In the genomic region with DNA sequence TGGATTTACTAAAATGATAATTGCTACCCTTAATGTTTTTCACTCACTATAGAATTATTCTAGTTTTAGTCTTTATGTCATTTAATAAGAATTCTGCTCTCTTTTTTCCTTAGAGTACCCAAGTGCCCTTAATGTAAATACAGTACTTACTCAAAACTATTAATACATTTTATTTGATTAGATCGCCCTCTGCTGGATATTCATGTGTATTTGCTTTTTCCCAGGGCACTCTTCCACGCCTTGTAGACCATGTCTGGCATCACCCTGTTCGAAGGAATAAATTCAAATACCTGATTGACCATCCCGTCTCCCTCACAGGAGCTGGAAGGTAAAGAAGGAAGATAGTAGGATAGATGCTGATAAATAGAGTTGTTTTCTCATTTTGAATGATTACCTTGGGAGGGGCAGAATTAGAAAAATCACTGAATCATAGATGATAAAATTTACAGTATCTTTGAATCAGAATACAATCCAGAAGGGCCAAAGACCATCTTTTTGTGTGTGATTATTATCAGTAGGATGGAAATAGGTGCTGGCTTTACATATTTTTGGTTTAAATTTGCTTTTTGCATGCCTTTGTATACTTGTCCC, we compare ENCODE assay signal across 9 cellular contexts. TPM values are rescaled to one million over a fixed set of nuclear protein-coding genes. Genes with fewer than 3 reads are reported as not detected.
DNase-seq lines count a peak whose midpoint lies in the region; ATAC-seq and TF ChIP-seq lines count a peak whose summit lies in the region.
"Had no signal": no experiment of that assay in that cellular context is flagged by ENCODE, and none has a peak within 500 bp of the region (broad histone marks: within the 10 kb centered on the region; RNA-seq: fewer than 3 reads in every experiment).

No MANE protein-coding gene starts in this region.

- H3K36me3 ChIP-seq in WERI-Rb-1 (no peaks in the 10 kb centered on the region), neural progenitor cell (no peaks in the 10 kb centered on the region)
- H3K36me3 ChIP-seq: BLaER1 treated with 17β-estradiol and CSF1 and Interleukin-3, amounts not matched to agents 10 nM and 100 nM had no signal

- peak; percentile 41 for ATAC-seq in HG03378 (IDR thresholded peaks at IDR 0.05; ENCODE audit: unreplicated experiment)
- no peak for ATAC-seq in GM18505 (IDR thresholded peaks at IDR 0.05; ENCODE audit: unreplicated experiment)

- H3K27me3 ChIP-seq in WERI-Rb-1 (ENCODE audit: insufficient read depth, low read depth, severe bottlenecking), result no peaks in the 10 kb centered on the region
- no peaks in the 10 kb centered on the region for H3K27me3 ChIP-seq in neural progenitor cell
- H3K27me3 ChIP-seq: BLaER1 treated with 17β-estradiol and CSF1 and Interleukin-3, amounts not matched to agents 10 nM and 100 nM had no signal

- TF ChIP-seq CTCF in WERI-Rb-1 (IDR thresholded peaks at IDR 0.05; ENCODE audit: low read depth, low read length), result peak; percentile 18; the same call in 1 of the 2 replicates
- peak; percentile 54 for TF ChIP-seq CTCF in fibroblast of mammary gland (conservative IDR thresholded peaks at IDR 0.05; ENCODE audit: control insufficient read depth, insufficient read depth, low read depth, low read length)
- TF ChIP-seq CTCF in neural progenitor cell (IDR thresholded peaks at IDR 0.05), result peak; percentile 79

- DNase-seq in activated T-cell treated with anti-CD3 and anti-CD28 coated beads for 24 hours (ENCODE audit: low read depth) (peak; percentile 21), NCI-H345 treated with DMSO at 0.1 percent for 48 hours (lab: John Stamatoyannopoulos, UW; ENCODE audit: unreplicated experiment) (peak; percentile 76), WERI-Rb-1 (peak; percentile 37), fibroblast of mammary gland (ENCODE audit: low read depth) (peak; percentile 79), neural progenitor cell (ENCODE audit: low spot score) (peak; percentile 75)
- no peak for DNase-seq in activated T-cell treated with anti-CD3 and anti-CD28 coated beads, Interleukin-2, amount 50 U/mL, for 48 hours

- H2AFZ ChIP-seq in neural progenitor cell (replicated peaks), result no peak overlapping the region

- no peak overlapping the region for H3K4me3 ChIP-seq in WERI-Rb-1 (ENCODE audit: low read depth, low read length)
- H3K4me3 ChIP-seq in fibroblast of mammary gland (ENCODE audit: control insufficient read depth, low read depth, low read length), result no peak overlapping the region
- no peak overlapping the region for H3K4me3 ChIP-seq in neural progenitor cell
- H3K4me3 ChIP-seq: BLaER1 treated with 17β-estradiol and CSF1 and Interleukin-3, amounts not matched to agents 10 nM and 100 nM had no signal

- H3K9me3 Mint-ChIP-seq in neural progenitor cell, result no peaks in the 10 kb centered on the region

- no peaks in the 10 kb centered on the region for H3K79me2 ChIP-seq in neural progenitor cell (ENCODE audit: low read depth)

- H3K27ac Mint-ChIP-seq in neural progenitor cell, result no peak overlapping the region

- H3K27ac ChIP-seq in WERI-Rb-1 (no peak overlapping the region), neural progenitor cell (no peak overlapping the region)
- H3K27ac ChIP-seq: BLaER1 treated with 17β-estradiol and CSF1 and Interleukin-3, amounts not matched to agents 10 nM and 100 nM had no signal

- peaks cover 7% of the 10 kb centered on the region for H3K27me3 Mint-ChIP-seq in neural progenitor cell (ENCODE audit: insufficient read depth, low read depth)

- no peak for TF ChIP-seq POLR2A in GM18505 (IDR thresholded peaks at IDR 0.05; ENCODE audit: borderline replicate concordance, extremely low read depth, insufficient read depth, insufficient read length)

- H3K4me3 Mint-ChIP-seq in neural progenitor cell, result no peak overlapping the region

- H3K36me3 Mint-ChIP-seq in neural progenitor cell, result no peaks in the 10 kb centered on the region

- H3K4me1 Mint-ChIP-seq in neural progenitor cell, result peaks cover 7% of the 10 kb centered on the region

- no peaks in the 10 kb centered on the region for H4K20me1 ChIP-seq in neural progenitor cell (ENCODE audit: low read depth)
- H4K20me1 ChIP-seq: BLaER1 treated with 17β-estradiol and CSF1 and Interleukin-3, amounts not matched to agents 10 nM and 100 nM had no signal

- no peak overlapping the region for H3K9ac ChIP-seq in neural progenitor cell
- H3K9ac ChIP-seq: BLaER1 treated with 17β-estradiol and CSF1 and Interleukin-3, amounts not matched to agents 10 nM and 100 nM had no signal

- H3K4me2 ChIP-seq in neural progenitor cell, result no peak overlapping the region
- H3K4me2 ChIP-seq: BLaER1 treated with 17β-estradiol and CSF1 and Interleukin-3, amounts not matched to agents 10 nM and 100 nM had no signal

- H3F3A ChIP-seq in neural progenitor cell (ENCODE audit: low read depth), result peaks cover 3% of the 10 kb centered on the region

- no peaks in the 10 kb centered on the region for H3K9me3 ChIP-seq in WERI-Rb-1 (ENCODE audit: severe bottlenecking)
- no peaks in the 10 kb centered on the region for H3K9me3 ChIP-seq in neural progenitor cell (ENCODE audit: low read depth)
- H3K9me3 ChIP-seq: BLaER1 treated with 17β-estradiol and CSF1 and Interleukin-3, amounts not matched to agents 10 nM and 100 nM had no signal

- H3K4me1 ChIP-seq in neural progenitor cell, result no peaks in the 10 kb centered on the region

RNA-seq across cellular contexts. Expression of a gene that starts 4.1 kb away (rescaled TPM):
- 0.30 and 0.77 TPM in 2 replicates for total RNA-seq in neural progenitor cell (ENCODE audit: low replicate concordance)

Comparison
In these comparisons a context has a peak if more than half of its experiments do, and no peak if none do; other contexts are left out.
1. DNase-seq: peak in activated T-cell treated with anti-CD3 and anti-CD28 coated beads for 24 hours (single experiment), NCI-H345 treated with DMSO at 0.1 percent for 48 hours (single experiment), WERI-Rb-1 (single experiment), fibroblast of mammary gland (single experiment) and neural progenitor cell (single experiment); none in activated T-cell treated with anti-CD3 and anti-CD28 coated beads, Interleukin-2, amount 50 U/mL, for 48 hours (0 of 2).
2. CTCF ChIP-seq: peak in every context shown above with its lines; median percentile 79 in neural progenitor cell; 54 in fibroblast of mammary gland; 18 in WERI-Rb-1.